In the genomic region with DNA sequence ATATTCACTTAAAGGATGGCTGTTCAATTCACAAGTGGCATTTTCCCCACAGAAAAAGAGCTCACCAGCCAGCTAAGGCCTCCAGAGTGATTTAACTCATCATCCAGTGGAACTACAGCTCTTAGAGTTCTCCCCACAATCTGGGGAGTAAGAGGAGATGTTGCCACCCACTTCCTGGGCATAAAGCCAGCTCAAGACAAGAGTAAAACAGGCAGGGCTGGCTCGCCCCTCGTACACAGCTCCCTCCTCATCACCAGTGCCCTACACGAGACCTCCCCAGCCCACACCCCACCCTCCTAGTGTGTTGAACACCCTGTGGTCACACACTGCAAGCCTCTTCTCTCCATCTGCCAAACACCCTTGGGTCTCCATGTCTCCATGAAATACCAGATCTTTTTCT, we compare ENCODE assay signal across 9 cellular contexts. TPM values are rescaled to one million over a fixed set of nuclear protein-coding genes. Genes with fewer than 3 reads are reported as not detected.
DNase-seq lines count a peak whose midpoint lies in the region; TF ChIP-seq lines count a peak whose summit lies in the region.
"Had no signal": no experiment of that assay in that cellular context is flagged by ENCODE, and none has a peak within 500 bp of the region (broad histone marks: within the 10 kb centered on the region; RNA-seq: fewer than 3 reads in every experiment).

No MANE protein-coding gene starts in this region.

- TF ChIP-seq POLR2A in suprapubic skin (IDR thresholded peaks at IDR 0.05), result no peak

- no peak overlapping the region for H3K27ac Mint-ChIP-seq in activated CD4-positive, alpha-beta T cell treated with anti-CD3 and anti-CD28 coated beads, Interleukin-2, amount 10 ng/mL, durations not matched to agents 24 days and 14 days

- no peak for TF ChIP-seq EP300 in suprapubic skin (IDR thresholded peaks at IDR 0.05)

- H3K4me1 Mint-ChIP-seq in activated CD4-positive, alpha-beta T cell treated with anti-CD3 and anti-CD28 coated beads, Interleukin-2, amount 10 ng/mL, durations not matched to agents 24 days and 14 days, result no peaks in the 10 kb centered on the region

- H3K27ac ChIP-seq in suprapubic skin, result no peak overlapping the region

- no peaks in the 10 kb centered on the region for H3K27me3 ChIP-seq in suprapubic skin

- H3K4me1 ChIP-seq in suprapubic skin, result peaks cover 6% of the 10 kb centered on the region

- no peaks in the 10 kb centered on the region for H3K9me3 Mint-ChIP-seq in activated CD4-positive, alpha-beta T cell treated with anti-CD3 and anti-CD28 coated beads, Interleukin-2, amount 10 ng/mL, durations not matched to agents 24 days and 14 days

- TF ChIP-seq CTCF in AG09319 (IDR thresholded peaks at IDR 0.05; ENCODE audit: low read depth, low read length) (no peak), suprapubic skin (IDR thresholded peaks at IDR 0.05) (no peak)

- no peak overlapping the region for H3K4me3 Mint-ChIP-seq in activated CD4-positive, alpha-beta T cell treated with anti-CD3 and anti-CD28 coated beads, Interleukin-2, amount 10 ng/mL, durations not matched to agents 24 days and 14 days

- intact Hi-C loops in activated CD4-positive, alpha-beta T cell treated with anti-CD3 and anti-CD28 coated beads, Interleukin-2, amount 10 ng/mL, durations not matched to agents 24 days and 14 days (cut with micrococcal nuclease), result no loop called here

- H3K36me3 Mint-ChIP-seq in activated CD4-positive, alpha-beta T cell treated with anti-CD3 and anti-CD28 coated beads, Interleukin-2, amount 10 ng/mL, durations not matched to agents 24 days and 14 days (ENCODE audit: low read depth), result no peaks in the 10 kb centered on the region

- WGBS in suprapubic skin, result 19% methylated on average over 3 of the region's 3 CpGs

- no peak overlapping the region for H3K4me3 ChIP-seq in suprapubic skin

- no peaks in the 10 kb centered on the region for H3K36me3 ChIP-seq in suprapubic skin

- H3K9me3 ChIP-seq in suprapubic skin, result no peaks in the 10 kb centered on the region

- peaks cover 2% of the 10 kb centered on the region for H3K27me3 Mint-ChIP-seq in activated CD4-positive, alpha-beta T cell treated with anti-CD3 and anti-CD28 coated beads, Interleukin-2, amount 10 ng/mL, durations not matched to agents 24 days and 14 days

- DNase-seq in AG09319 (ENCODE audit: extremely low read depth, low read depth), result peak; percentile 71
- DNase-seq in HUDEP-2 (lab: John Stamatoyannopoulos, UW; ENCODE audit: unreplicated experiment in 76 of 76), result peak in 72 of 76 experiments; percentile 16 to 85 (median 62)
- peak; percentile 17 for DNase-seq in amniotic stem cell (lab: John Stamatoyannopoulos, UW)
- peak; percentile 47 for DNase-seq in medulla oblongata (ENCODE audit: extremely low spot score)
- DNase-seq in activated CD4-positive, CD25-positive, alpha-beta regulatory T cell (lab: John Stamatoyannopoulos, UW), result no peak
- DNase-seq in suprapubic skin (ENCODE audit: low spot score in 2 of 2), result no peak
- no peak for DNase-seq in NCI-H82 (lab: John Stamatoyannopoulos, UW)
- DNase-seq in activated CD4-positive, alpha-beta T cell treated with anti-CD3 and anti-CD28 coated beads, Interleukin-2, amount 10 ng/mL, durations not matched to agents 24 days and 14 days, result no peak
- DNase-seq: NK-92 treated with Interleukin-12 subunit alpha and Interleukin-12 subunit beta, amount 100 ng/mL, for 24 hours had no signal

RNA-seq across cellular contexts. Expression of a gene that starts 47.2 kb away (rescaled TPM):
- total RNA-seq in suprapubic skin, result 1 to 10 TPM in 3 of 4 donors, under 1 TPM in 1; 0.42 to 9.0 (median 3.1) TPM
- total RNA-seq in activated CD4-positive, alpha-beta T cell treated with anti-CD3 and anti-CD28 coated beads, Interleukin-2, amount 10 ng/mL, durations not matched to agents 24 days and 14 days, result 0.97 and 1.5 TPM in 2 replicates

Comparison
In these comparisons a context has a peak if more than half of its experiments do, and no peak if none do; other contexts are left out.
1. DNase-seq: peak in AG09319 (single experiment), HUDEP-2 (72 of 76), amniotic stem cell (single experiment) and medulla oblongata (single experiment); none in activated CD4-positive, CD25-positive, alpha-beta regulatory T cell (0 of 4), suprapubic skin (0 of 2), NCI-H82 (single experiment) and activated CD4-positive, alpha-beta T cell treated with anti-CD3 and anti-CD28 coated beads, Interleukin-2, amount 10 ng/mL, durations not matched to agents 24 days and 14 days (single experiment).